In genomic region chr18:72492497-72492896, GRCh38 we compare ENCODE assay signal across 28 cellular contexts. TPM values are rescaled to one million over a fixed set of nuclear protein-coding genes. Genes with fewer than 3 reads are reported as not detected.
"Had no signal": no experiment of that assay in that cellular context is flagged by ENCODE, and none has a peak within 500 bp of the region (broad histone marks: within the 10 kb centered on the region; RNA-seq: fewer than 3 reads in every experiment).

No MANE protein-coding gene starts in this region.

- H3K4me1 ChIP-seq: colonic mucosa, esophagus squamous epithelium, gastrocnemius medialis, heart right ventricle, left lung, lower lobe of right lung had no signal

- H3K27me3 ChIP-seq: colonic mucosa, esophagus squamous epithelium, gastrocnemius medialis, heart right ventricle, left lung had no signal

- H3K9me3 ChIP-seq: colonic mucosa, esophagus squamous epithelium, gastrocnemius medialis, heart right ventricle, left lung, lower lobe of right lung, mucosa of descending colon had no signal

- H3K36me3 ChIP-seq: colonic mucosa, esophagus squamous epithelium, gastrocnemius medialis, heart right ventricle, left lung, lower lobe of right lung had no signal

- ATAC-seq: effector memory CD8-positive, alpha-beta T cell; esophagus mucosa; gastrocnemius medialis; heart right ventricle; left cardiac atrium; left lung; left ventricle myocardium superior; lower lobe of right lung; mucosa of descending colon had no signal

- DNase-seq: colonic mucosa; cortex of kidney; effector CD8-positive, alpha-beta T cell; effector memory CD8-positive, alpha-beta T cell; endodermal cell; erythroblast; esophagus squamous epithelium; foreskin melanocyte; gastrocnemius medialis; glutamatergic neuron; head of caudate nucleus; heart right ventricle; hippocampal formation; left cardiac atrium; left lung; left ventricle myocardium superior; lower lobe of right lung; mesenchymal stem cell; mucosa of descending colon; naive B cell had no signal

- H3K4me3 ChIP-seq: colonic mucosa, esophagus squamous epithelium, gastrocnemius medialis, heart right ventricle, left lung, lower lobe of right lung, mucosa of descending colon had no signal

- FAIRE-seq: endometrium, islet of Langerhans, keratinocyte had no signal

- H3K27ac ChIP-seq: colonic mucosa, epithelial cell of prostate, esophagus squamous epithelium, gastrocnemius medialis, heart right ventricle, left lung, lower lobe of right lung had no signal

RNA-seq across cellular contexts. Expression of gene CBLN2, which starts 51.6 kb away (rescaled TPM):
- total RNA-seq: endodermal cell, esophagus mucosa, esophagus squamous epithelium, gastrocnemius medialis, left lung, left ventricle myocardium superior, lower lobe of right lung, lung microvascular endothelial cell, mesenteric fat pad, mesothelial cell of epicardium had no signal
- polyA plus RNA-seq: keratinocyte had no signal
